Comparison of ENCODE assay signal across 15 cellular contexts in genomic region chr5:1498623-1499416, GRCh38. TPM values are rescaled to one million over a fixed set of nuclear protein-coding genes. Genes with fewer than 3 reads are reported as not detected.
DNase-seq lines count a peak whose midpoint lies in the region; ATAC-seq and TF ChIP-seq lines count a peak whose summit lies in the region.
"Had no signal": no experiment of that assay in that cellular context is flagged by ENCODE, and none has a peak within 500 bp of the region (broad histone marks: within the 10 kb centered on the region; RNA-seq: fewer than 3 reads in every experiment).

No MANE protein-coding gene starts in this region.

- intact Hi-C loops in adrenal gland (cut with DNase I), result no loop called here

- TF ChIP-seq POLR2A in adrenal gland (IDR thresholded peaks at IDR 0.05), result no peak

- TF ChIP-seq CTCF in adrenal gland (IDR thresholded peaks at IDR 0.05), result no peak

- no peak overlapping the region for H3K27ac ChIP-seq in adrenal gland
- H3K27ac ChIP-seq: GM23248 had no signal

- H3K4me1 ChIP-seq in adrenal gland (replicated peaks in 1 of 2), result peaks cover 4 to 23% of the 10 kb centered on the region in 2 donors

- H3K4me3 ChIP-seq in adrenal gland, result no peak overlapping the region
- H3K4me3 ChIP-seq: GM23248, skin epidermis had no signal

- WGBS in adrenal gland, 4 donors, result 79 to 91% (median 87%) methylated on average over 17 of the region's 17 CpGs

- H3K27me3 ChIP-seq in adrenal gland, result no peaks in the 10 kb centered on the region

- peak; percentile 41 for ATAC-seq in GM19324 (IDR thresholded peaks at IDR 0.05; ENCODE audit: low FRiP score, unreplicated experiment)
- peak; percentile 39 for ATAC-seq in HG02884 (IDR thresholded peaks at IDR 0.05; ENCODE audit: unreplicated experiment)
- ATAC-seq: T-cell had no signal

- in situ Hi-C loops in G401 (cut with HindIII; ENCODE audit: low sequenced_read_pairs), result no loop called here

- DNase-seq in G401 (ENCODE audit: low spot score) (peak; percentile 30), NAMALWA (ENCODE audit: low spot score) (peak; percentile 74), adrenal gland (no peak), mesenteric fat pad (ENCODE audit: low spot score) (no peak), LoVo (ENCODE audit: low spot score) (no peak), NCI-H446 (lab: John Stamatoyannopoulos, UW) (no peak)
- DNase-seq: activated naive CD4-positive, alpha-beta T cell; GM23248; NCI-H2107; T-cell had no signal

- H3K9me3 ChIP-seq in adrenal gland (replicated peaks in 1 of 3), result no peaks in the 10 kb centered on the region

- H3K36me3 ChIP-seq in adrenal gland (replicated peaks in 1 of 2), result peaks cover 0 to 7% of the 10 kb centered on the region in 2 donors

RNA-seq across cellular contexts. Expression of gene LPCAT1, which starts 24.9 kb away (rescaled TPM):
- 71.5 and 143 TPM in 2 replicates for total RNA-seq in G401 (2014; rRNA removed; shearing (Covaris generic))
- total RNA-seq in adrenal gland (10 to 100 TPM; 33.9 to 59.1 (median 43.4) TPM), mesenteric fat pad (45.7 TPM)
- 10 to 100 TPM; 23.2 to 45.3 (median 42.8) TPM for polyA plus RNA-seq in adrenal gland

RNA-seq across cellular contexts. Expression of gene SLC6A3, which starts 53.6 kb away (rescaled TPM):
- not detected in 2 replicates for total RNA-seq in G401 (2014; rRNA removed; shearing (Covaris generic))
- total RNA-seq in adrenal gland, result not detected
- polyA plus RNA-seq in adrenal gland, result under 1 TPM in 1 of 3 donors, not detected in 2; 0.10 TPM
- total RNA-seq in mesenteric fat pad, result not detected
- total RNA-seq: GM23248, kidney epithelial cell had no signal
- polyA plus RNA-seq: BJ, GM23248 had no signal

Comparison
In these comparisons a context has a peak if more than half of its experiments do, and no peak if none do; other contexts are left out.
1. DNase-seq: peak in G401 (single experiment) and NAMALWA (single experiment); none in adrenal gland (0 of 7), mesenteric fat pad (single experiment), LoVo (single experiment) and NCI-H446 (0 of 2).